ENCODE assay signal across 1 cellular context in the genomic region with DNA sequence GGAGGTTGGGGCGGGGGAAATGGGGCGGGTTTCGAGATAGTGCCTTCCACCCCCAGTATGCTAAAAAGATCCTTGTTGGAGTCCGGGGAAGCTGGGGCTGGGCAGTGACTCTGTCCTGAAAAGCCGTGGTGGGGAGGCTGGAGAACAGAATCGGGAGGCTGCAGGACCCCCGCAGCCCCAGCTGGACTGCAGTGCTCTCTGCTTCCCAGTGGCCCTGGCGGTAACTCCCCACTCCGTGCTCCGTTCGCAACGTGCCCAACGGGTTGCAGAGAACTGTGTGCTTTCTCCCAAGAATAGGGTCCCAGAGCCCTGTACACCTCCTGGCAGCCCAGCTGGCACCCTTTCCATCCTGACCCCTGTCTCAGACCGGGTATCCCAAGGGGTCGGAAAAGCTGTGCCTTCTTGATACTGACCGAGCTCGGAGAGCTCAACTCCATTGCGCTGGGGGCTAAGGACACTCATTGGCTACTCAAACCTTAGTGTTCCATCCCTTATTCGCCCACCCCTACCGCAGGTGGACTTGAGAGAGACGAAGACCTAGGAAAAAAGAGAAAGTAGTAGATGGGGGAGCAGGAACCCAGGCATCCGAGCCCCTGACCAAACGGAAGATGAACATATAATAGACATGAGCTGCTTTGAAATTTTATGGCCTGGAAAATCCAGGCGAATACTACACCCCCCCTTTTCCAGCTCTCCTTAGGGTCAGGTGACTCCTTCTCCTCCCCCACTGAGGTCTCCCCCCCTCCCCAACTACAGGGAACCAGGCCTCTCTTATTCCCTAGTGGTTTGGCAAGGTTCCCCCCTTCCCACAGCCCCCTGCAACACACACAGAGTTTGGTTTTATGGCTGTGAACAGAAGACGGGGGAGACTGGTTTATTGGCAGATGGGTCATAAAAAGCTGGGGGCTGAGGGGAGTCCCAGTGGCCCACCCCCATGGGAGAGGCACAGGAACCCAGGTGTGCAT.
TF ChIP-seq lines count a peak whose summit lies in the region.

No MANE protein-coding gene starts in this region.

TF ChIP-seq in HCT116, 20 proteins besides CTCF, POLR2A, EP300 and RAD21:
- TF ChIP-seq JUND (IDR thresholded peaks at IDR 0.05) (no peak), FOSL1 (IDR thresholded peaks at IDR 0.05; ENCODE audit: low read depth) (no peak), ELF1 (IDR thresholded peaks at IDR 0.05; ENCODE audit: borderline replicate concordance, low read depth) (no peak)
